ENCODE assay signal across 25 cellular contexts in the genomic region with DNA sequence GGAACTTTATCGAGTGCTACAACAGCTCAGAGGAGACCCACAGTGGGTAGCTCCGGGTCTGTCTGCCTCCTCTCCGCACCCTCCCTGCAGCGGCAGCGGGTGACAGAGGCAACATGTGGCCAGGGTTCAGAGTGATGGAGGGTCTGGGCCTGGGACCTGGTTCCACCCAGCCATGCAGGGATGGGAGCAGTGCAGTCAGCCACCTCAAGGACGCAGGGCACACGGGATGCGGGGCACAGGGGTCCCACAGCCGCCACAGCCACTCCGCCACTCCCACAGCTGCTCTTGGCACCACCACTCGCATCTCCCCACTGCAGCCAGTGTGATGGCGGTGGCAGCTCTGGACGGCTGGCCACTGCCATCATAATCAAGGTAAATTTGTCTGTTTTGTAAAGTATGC.
"Had no signal": no experiment of that assay in that cellular context is flagged by ENCODE, and none has a peak within 500 bp of the region (broad histone marks: within the 10 kb centered on the region; RNA-seq: fewer than 3 reads in every experiment).

No MANE protein-coding gene starts in this region.

- H3K4me1 ChIP-seq: breast epithelium, colonic mucosa, left lung, psoas muscle, right atrium auricular region, testis had no signal

- H3K4me1 Mint-ChIP-seq: central memory CD8-positive, alpha-beta T cell; immature natural killer cell; natural killer cell; T-helper 17 cell had no signal

- ATAC-seq: activated naive CD4-positive, alpha-beta T cell treated with anti-CD3 and anti-CD28 coated beads, Interleukin-2, amount 50 U/mL, for 72 hours; effector memory CD8-positive, alpha-beta T cell; esophagus mucosa; left lung; natural killer cell; psoas muscle; T-helper 17 cell had no signal

- H3K4me3 Mint-ChIP-seq: activated CD4-positive, alpha-beta memory T cell treated with anti-CD3 and anti-CD28 coated beads for 36 hours; central memory CD8-positive, alpha-beta T cell; effector memory CD8-positive, alpha-beta T cell; immature natural killer cell; natural killer cell; T-helper 17 cell had no signal

- H3K36me3 Mint-ChIP-seq: activated CD4-positive, alpha-beta memory T cell treated with anti-CD3 and anti-CD28 coated beads for 36 hours; activated naive CD4-positive, alpha-beta T cell treated with anti-CD3 and anti-CD28 coated beads, Interleukin-2, amount 50 U/mL, for 72 hours; immature natural killer cell had no signal

- DNase-seq: activated CD4-positive, alpha-beta memory T cell treated with anti-CD3 and anti-CD28 coated beads for 36 hours; activated CD4-positive, alpha-beta T cell treated with anti-CD3 and anti-CD28 coated beads for 4 hours; activated CD4-positive, CD25-positive, alpha-beta regulatory T cell; colonic mucosa; effector memory CD8-positive, alpha-beta T cell; foreskin melanocyte; immature natural killer cell; kidney glomerular epithelial cell; midbrain; natural killer cell; ovary; stimulated activated CD4-positive, alpha-beta T cell treated with anti-CD3 and anti-CD28 coated beads, Interleukin-12 subunit alpha, Interleukin-12 subunit beta, amount 100 ng/mL, for 4 hours; stimulated activated CD4-positive, alpha-beta T cell treated with anti-CD3 and anti-CD28 coated beads, Interleukin-4, amount 100 ng/mL, for 4 hours; SW 1271; T-helper 17 cell; testis; trophoblast cell had no signal

- H3K9me3 ChIP-seq: breast epithelium, ovary, psoas muscle, right atrium auricular region, testis had no signal

- H3K27ac ChIP-seq: breast epithelium, colonic mucosa, dorsolateral prefrontal cortex, left lung, ovary, psoas muscle, right atrium auricular region, testis had no signal

- H3K27me3 ChIP-seq: breast epithelium, colonic mucosa, dorsolateral prefrontal cortex, left lung, ovary, right atrium auricular region, testis had no signal

- H3K4me3 ChIP-seq: breast epithelium, colonic mucosa, dorsolateral prefrontal cortex, left lung, ovary, psoas muscle, right atrium auricular region, testis had no signal

- H3K36me3 ChIP-seq: breast epithelium, colonic mucosa, left lung, ovary, right atrium auricular region had no signal

- H3K27me3 Mint-ChIP-seq: activated CD4-positive, alpha-beta memory T cell treated with anti-CD3 and anti-CD28 coated beads for 36 hours; central memory CD8-positive, alpha-beta T cell; effector memory CD8-positive, alpha-beta T cell; T-helper 17 cell had no signal

- H3K27ac Mint-ChIP-seq: activated CD4-positive, alpha-beta memory T cell treated with anti-CD3 and anti-CD28 coated beads for 36 hours; activated naive CD4-positive, alpha-beta T cell treated with anti-CD3 and anti-CD28 coated beads, Interleukin-2, amount 50 U/mL, for 72 hours; effector memory CD8-positive, alpha-beta T cell; immature natural killer cell; natural killer cell; T-helper 17 cell had no signal
